1 cellular context compared by ENCODE assay signal in genomic region chr3:53151086-53151438, GRCh38. TPM values are rescaled to one million over a fixed set of nuclear protein-coding genes. Genes with fewer than 3 reads are reported as not detected.
"Had no signal": no experiment of that assay in that cellular context is flagged by ENCODE, and none has a peak within 500 bp of the region (broad histone marks: within the 10 kb centered on the region; RNA-seq: fewer than 3 reads in every experiment).

No MANE protein-coding gene starts in this region.

RNA-seq across cellular contexts. Expression of gene PRKCD, which starts 9.9 kb away (rescaled TPM):
- polyA plus RNA-seq: neural cell had no signal
